In genomic region chr16:566475-567361, GRCh38 we compare ENCODE assay signal across 7 cellular contexts. TPM values are rescaled to one million over a fixed set of nuclear protein-coding genes. Genes with fewer than 3 reads are reported as not detected.
DNase-seq lines count a peak whose midpoint lies in the region; ATAC-seq and TF ChIP-seq lines count a peak whose summit lies in the region.

A gene with protein sequence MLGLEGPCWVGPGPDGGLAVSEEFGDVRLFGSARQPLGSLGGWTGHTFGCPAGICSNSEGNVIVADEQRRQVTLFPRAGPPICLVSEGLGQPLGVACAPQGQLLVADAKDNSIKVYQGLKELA (plus strand): TSS chr16:567005. CDS start chr16:568048, 1,043 bp downstream.

- ATAC-seq in GM18511 (IDR thresholded peaks at IDR 0.05; ENCODE audit: unreplicated experiment) (peak; percentile 65), T-helper 17 cell (peak; percentile 47), GM21526 (IDR thresholded peaks at IDR 0.05; ENCODE audit: low FRiP score, unreplicated experiment) (no peak)
- no peak for ATAC-seq in central memory CD8-positive, alpha-beta T cell (replicated peaks; ENCODE audit: extremely low read depth, poor library complexity, severe bottlenecking)

- peak within 1 kb of the TSS; percentile 78 for H3K4me3 Mint-ChIP-seq in T-helper 17 cell
- H3K4me3 Mint-ChIP-seq in central memory CD8-positive, alpha-beta T cell: peak within 1 kb of the TSS; percentile 56

- peak within 1 kb of the TSS; percentile 73 for H3K27ac Mint-ChIP-seq in T-helper 17 cell
- peak within 1 kb of the TSS; percentile 41 for H3K27ac Mint-ChIP-seq in central memory CD8-positive, alpha-beta T cell (ENCODE audit: low read depth)

- no peak within 1 kb of the TSS for H3K4me3 ChIP-seq in lower leg skin (ENCODE audit: low read depth, poor library complexity, severe bottlenecking)

- TF ChIP-seq CTCF in lower leg skin (IDR thresholded peaks at IDR 0.05): no peak

- DNase-seq in HUDEP-2 (lab: John Stamatoyannopoulos, UW; ENCODE audit: unreplicated experiment in 76 of 76): peak in 73 of 76 experiments; percentile 49 to 91 (median 79)
- DNase-seq in T-helper 17 cell: peak in 2 of 3 donors; percentile 25 to 27
- no peak for DNase-seq in central memory CD8-positive, alpha-beta T cell (ENCODE audit: low spot score in 2 of 2)
- peak; percentile 62 to 93 for DNase-seq in lower leg skin (ENCODE audit: low spot score in 2 of 2)

- peak within 1 kb of the TSS; percentile 36 for H3K27ac ChIP-seq in temporal lobe (ENCODE audit: low read depth, low read length)

- no peaks in the 10 kb centered on the region for H3K9me3 Mint-ChIP-seq in central memory CD8-positive, alpha-beta T cell

- no peak for TF ChIP-seq POLR2A in lower leg skin (IDR thresholded peaks at IDR 0.05)

- H3K9me3 ChIP-seq in T-helper 17 cell (ENCODE audit: control insufficient read depth, low read length, poor library complexity, severe bottlenecking): no peaks in the 10 kb centered on the region

- peaks cover 24% of the 10 kb centered on the region for H3K4me1 Mint-ChIP-seq in T-helper 17 cell
- H3K4me1 Mint-ChIP-seq in central memory CD8-positive, alpha-beta T cell: peaks cover 21% of the 10 kb centered on the region

- H3K27me3 Mint-ChIP-seq in T-helper 17 cell: no peaks in the 10 kb centered on the region
- no peaks in the 10 kb centered on the region for H3K27me3 Mint-ChIP-seq in central memory CD8-positive, alpha-beta T cell

- intact Hi-C loops in lower leg skin (cut with DNase I; ENCODE audit: low total_unique reads): no loop called here

- H3K36me3 Mint-ChIP-seq in T-helper 17 cell (ENCODE audit: low read depth): no peaks in the 10 kb centered on the region
- peaks cover 13% of the 10 kb centered on the region for H3K36me3 Mint-ChIP-seq in central memory CD8-positive, alpha-beta T cell (ENCODE audit: insufficient read depth)

- WGBS in lower leg skin, 2 donors: 37 to 49% methylated on average over 17 to 26 of the region's 26 CpGs

RNA-seq across cellular contexts. Expression of the gene that starts here (rescaled TPM):
- total RNA-seq in T-helper 17 cell (1 to 10 TPM in 1 of 2 donors, under 1 TPM in 1; 0.86 to 1.4 TPM), lower leg skin (1 to 10 TPM in 1 of 4 donors, under 1 TPM in 3; 0.49 to 1.0 (median 0.57) TPM), temporal lobe (0.25 TPM)

Comparison
In these comparisons a context has a peak if more than half of its experiments do, and no peak if none do; other contexts are left out.
1. ATAC-seq: peak in GM18511 (single experiment) and T-helper 17 cell (single experiment); none in central memory CD8-positive, alpha-beta T cell (single experiment) and GM21526 (single experiment).
2. DNase-seq: peak in HUDEP-2 (73 of 76), T-helper 17 cell (2 of 3) and lower leg skin (2 of 2); none in central memory CD8-positive, alpha-beta T cell (0 of 2).